ENCODE assay signal across 12 cellular contexts in the genomic region with DNA sequence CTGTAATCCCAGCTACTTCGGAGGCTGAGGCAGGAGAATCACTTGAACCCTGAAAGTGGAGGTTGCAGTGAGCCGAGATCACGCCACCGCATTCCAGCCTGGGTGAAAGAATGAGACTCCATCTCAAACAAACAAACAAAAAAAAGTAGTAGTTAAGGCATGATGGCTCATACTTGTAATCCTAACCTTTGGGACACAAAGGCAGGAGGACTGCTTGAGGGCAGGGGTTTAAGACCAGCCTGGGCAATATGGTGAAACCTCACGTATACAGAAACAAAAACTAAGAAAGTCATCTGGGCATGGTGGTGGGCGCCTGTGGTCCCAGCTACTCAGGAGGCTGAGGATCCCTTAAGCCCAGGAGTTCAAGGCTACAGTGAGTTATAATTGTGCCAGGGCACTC. TPM values are rescaled to one million over a fixed set of nuclear protein-coding genes. Genes with fewer than 3 reads are reported as not detected.
DNase-seq lines count a peak whose midpoint lies in the region; ATAC-seq and TF ChIP-seq lines count a peak whose summit lies in the region.
"Had no signal": no experiment of that assay in that cellular context is flagged by ENCODE, and none has a peak within 500 bp of the region (broad histone marks: within the 10 kb centered on the region; RNA-seq: fewer than 3 reads in every experiment).

No MANE protein-coding gene starts in this region.

- TF ChIP-seq CTCF in KMS-11 (conservative IDR thresholded peaks at IDR 0.05; ENCODE audit: low read depth, low read length) (no peak), chondrocyte (IDR thresholded peaks at IDR 0.05) (no peak), omental fat pad (IDR thresholded peaks at IDR 0.05) (no peak)

- no peaks in the 10 kb centered on the region for H3K9me3 Mint-ChIP-seq in CD8-positive, alpha-beta memory T cell
- no peaks in the 10 kb centered on the region for H3K9me3 Mint-ChIP-seq in activated naive CD8-positive, alpha-beta T cell treated with anti-CD3 and anti-CD28 coated beads for 36 hours
- no peaks in the 10 kb centered on the region for H3K9me3 Mint-ChIP-seq in naive thymus-derived CD8-positive, alpha-beta T cell
- no peaks in the 10 kb centered on the region for H3K9me3 Mint-ChIP-seq in chondrocyte (ENCODE audit: low read depth)
- H3K9me3 Mint-ChIP-seq: IgD-negative memory B cell had no signal

- peak overlapping the region in 5 of 8 donors; percentile 20 to 94 (median 40) for H3K27ac Mint-ChIP-seq in CD8-positive, alpha-beta memory T cell
- peak overlapping the region; percentile 68 for H3K27ac Mint-ChIP-seq in activated naive CD8-positive, alpha-beta T cell treated with anti-CD3 and anti-CD28 coated beads for 36 hours
- peak overlapping the region in 5 of 10 donors; percentile 40 to 89 (median 72) for H3K27ac Mint-ChIP-seq in naive thymus-derived CD8-positive, alpha-beta T cell
- H3K27ac Mint-ChIP-seq in chondrocyte (ENCODE audit: unreplicated experiment) = no peak overlapping the region

- POLR2A ChIA-PET in CD8-positive, alpha-beta memory T cell (lab: Charles Lee) = no interaction called here
- POLR2A ChIA-PET in naive thymus-derived CD8-positive, alpha-beta T cell (lab: Charles Lee) = interaction anchor here (0.6 kb wide), 1 partner anchor 31 kb away, joined by 4 read pairs; no protein-coding TSS in a partner anchor

- H3K4me2 ChIP-seq in KMS-11 = peak overlapping the region; percentile 87

- H3K4me3 ChIP-seq in CD8-positive, alpha-beta memory T cell (ENCODE audit: low read length) = no peak overlapping the region
- no peak overlapping the region for H3K4me3 ChIP-seq in KMS-11 (IDR thresholded peaks at IDR 0.05; ENCODE audit: insufficient read depth, low read depth, low read length)

- peaks cover 8% of the 10 kb centered on the region for H3K36me3 ChIP-seq in CD8-positive, alpha-beta memory T cell (ENCODE audit: insufficient read depth, low read length)
- H3K36me3 ChIP-seq in KMS-11 (ENCODE audit: insufficient read depth) = no peaks in the 10 kb centered on the region

- peaks cover 28 to 60% (median 44%) of the 10 kb centered on the region in 3 donors for H3K4me1 Mint-ChIP-seq in CD8-positive, alpha-beta memory T cell
- H3K4me1 Mint-ChIP-seq in activated naive CD8-positive, alpha-beta T cell treated with anti-CD3 and anti-CD28 coated beads for 36 hours = peaks cover 32% of the 10 kb centered on the region
- H3K4me1 Mint-ChIP-seq in naive thymus-derived CD8-positive, alpha-beta T cell = peaks cover 11 to 55% (median 38%) of the 10 kb centered on the region in 4 donors
- peaks cover 22% of the 10 kb centered on the region for H3K4me1 Mint-ChIP-seq in chondrocyte (ENCODE audit: low read depth)

- no peaks in the 10 kb centered on the region for H3K27me3 Mint-ChIP-seq in CD8-positive, alpha-beta memory T cell
- no peaks in the 10 kb centered on the region for H3K27me3 Mint-ChIP-seq in activated naive CD8-positive, alpha-beta T cell treated with anti-CD3 and anti-CD28 coated beads for 36 hours
- no peaks in the 10 kb centered on the region for H3K27me3 Mint-ChIP-seq in naive thymus-derived CD8-positive, alpha-beta T cell
- H3K27me3 Mint-ChIP-seq in chondrocyte (ENCODE audit: low read depth) = no peaks in the 10 kb centered on the region
- H3K27me3 Mint-ChIP-seq: IgD-negative memory B cell had no signal

- H2AFZ ChIP-seq in KMS-11 (ENCODE audit: low read depth) = no peak overlapping the region

- H3K36me3 Mint-ChIP-seq in CD8-positive, alpha-beta memory T cell = peaks cover 0 to 32% (median 3%) of the 10 kb centered on the region in 3 donors
- H3K36me3 Mint-ChIP-seq in activated naive CD8-positive, alpha-beta T cell treated with anti-CD3 and anti-CD28 coated beads for 36 hours = peaks cover 42% of the 10 kb centered on the region
- H3K36me3 Mint-ChIP-seq in naive thymus-derived CD8-positive, alpha-beta T cell = peaks cover 0 to 23% (median 0%) of the 10 kb centered on the region in 3 donors
- no peaks in the 10 kb centered on the region for H3K36me3 Mint-ChIP-seq in chondrocyte (ENCODE audit: low read depth)

- peak overlapping the region; percentile 96; the same call in 1 of the 2 replicates for H3K9ac ChIP-seq in KMS-11

- CTCF ChIA-PET in CD8-positive, alpha-beta memory T cell (lab: Charles Lee) = interaction anchor here (1.5 kb wide), 1 partner anchor 50 kb away, joined by 4 read pairs; no protein-coding TSS in a partner anchor

- H3K4me3 Mint-ChIP-seq in CD8-positive, alpha-beta memory T cell = peak overlapping the region; percentile 41 to 94 (median 78)
- H3K4me3 Mint-ChIP-seq in activated naive CD8-positive, alpha-beta T cell treated with anti-CD3 and anti-CD28 coated beads for 36 hours = peak overlapping the region; percentile 98
- H3K4me3 Mint-ChIP-seq in naive thymus-derived CD8-positive, alpha-beta T cell = peak overlapping the region in 9 of 10 donors; percentile 19 to 88 (median 62)
- no peak overlapping the region for H3K4me3 Mint-ChIP-seq in chondrocyte (ENCODE audit: unreplicated experiment)

- no peaks in the 10 kb centered on the region for H3K27me3 ChIP-seq in CD8-positive, alpha-beta memory T cell (ENCODE audit: insufficient read depth, low read length, poor library complexity, severe bottlenecking)
- H3K27me3 ChIP-seq in KMS-11 (ENCODE audit: insufficient read depth, low read depth) = no peaks in the 10 kb centered on the region

- no peak overlapping the region for H3K27ac ChIP-seq in CD8-positive, alpha-beta memory T cell (ENCODE audit: low read depth, low read length)
- no peak overlapping the region for H3K27ac ChIP-seq in KMS-11

- peaks cover 28% of the 10 kb centered on the region for H3K4me1 ChIP-seq in CD8-positive, alpha-beta memory T cell (ENCODE audit: insufficient read depth, low read length)
- peaks cover 46% of the 10 kb centered on the region for H3K4me1 ChIP-seq in KMS-11 (ENCODE audit: low read depth, poor library complexity, severe bottlenecking)

- no peak for DNase-seq in CD8-positive, alpha-beta memory T cell
- DNase-seq in activated naive CD8-positive, alpha-beta T cell treated with anti-CD3 and anti-CD28 coated beads for 36 hours = no peak
- no peak for DNase-seq in naive thymus-derived CD8-positive, alpha-beta T cell
- DNase-seq in chondrocyte (ENCODE audit: low spot score) = no peak
- no peak for DNase-seq in ecto neural progenitor cell (ENCODE audit: low spot score)
- no peak for DNase-seq in cerebellar nuclear complex (lab: John Stamatoyannopoulos, UW)
- DNase-seq in omental fat pad (ENCODE audit: low spot score) = no peak
- DNase-seq: DMS79, left cardiac atrium, NCI-H526 had no signal

- H4K20me1 ChIP-seq in KMS-11 (ENCODE audit: insufficient read depth) = peaks cover 22% of the 10 kb centered on the region

- ATAC-seq in naive thymus-derived CD8-positive, alpha-beta T cell = no peak
- ATAC-seq in omental fat pad (ENCODE audit: low FRiP score) = no peak
- ATAC-seq: left cardiac atrium had no signal

- peaks cover 67% of the 10 kb centered on the region for H3K79me2 ChIP-seq in KMS-11 (ENCODE audit: insufficient read depth, low read depth)

- H3K9me3 ChIP-seq in CD8-positive, alpha-beta memory T cell (ENCODE audit: low read length) = no peaks in the 10 kb centered on the region

RNA-seq across cellular contexts. Expression of gene DNMT1, which starts 1.8 kb away (rescaled TPM):
- total RNA-seq in CD8-positive, alpha-beta memory T cell = 100 to 1,000 TPM; 307 to 325 TPM
- 142 TPM for polyA plus RNA-seq in CD8-positive, alpha-beta memory T cell
- total RNA-seq in activated naive CD8-positive, alpha-beta T cell treated with anti-CD3 and anti-CD28 coated beads for 36 hours = 100 to 1,000 TPM; 337 to 352 TPM
- total RNA-seq in naive thymus-derived CD8-positive, alpha-beta T cell = 100 to 1,000 TPM; 228 to 231 TPM
- 100 to 1,000 TPM in 2 of 3 donors, 10 to 100 TPM in 1; 93.7 to 146 (median 142) TPM for polyA plus RNA-seq in naive thymus-derived CD8-positive, alpha-beta T cell
- total RNA-seq in chondrocyte = 46.1 to 90.2 TPM (median 47.8 TPM) in 3 replicates
- total RNA-seq in omental fat pad = 10 to 100 TPM; 38.4 to 84.7 (median 50.2) TPM

RNA-seq across cellular contexts. Expression of gene S1PR2, which starts 38.2 kb away (rescaled TPM):
- 10 to 100 TPM; 18.4 to 19.9 TPM for total RNA-seq in CD8-positive, alpha-beta memory T cell
- polyA plus RNA-seq in CD8-positive, alpha-beta memory T cell = 2.2 TPM
- 1 to 10 TPM; 7.7 to 7.9 TPM for total RNA-seq in activated naive CD8-positive, alpha-beta T cell treated with anti-CD3 and anti-CD28 coated beads for 36 hours
- total RNA-seq in naive thymus-derived CD8-positive, alpha-beta T cell = 1 to 10 TPM; 3.0 TPM
- under 1 TPM; 0.18 to 0.60 (median 0.48) TPM for polyA plus RNA-seq in naive thymus-derived CD8-positive, alpha-beta T cell
- 4.7 to 13.4 TPM (median 12.0 TPM) in 3 replicates for total RNA-seq in chondrocyte
- total RNA-seq in omental fat pad = 10 to 100 TPM; 15.1 to 16.8 (median 15.9) TPM

RNA-seq across cellular contexts. Expression of gene MRPL4, which starts 59.1 kb away (rescaled TPM):
- 100 to 1,000 TPM; 149 to 152 TPM for total RNA-seq in CD8-positive, alpha-beta memory T cell
- 42.8 TPM for polyA plus RNA-seq in CD8-positive, alpha-beta memory T cell
- 100 to 1,000 TPM; 179 to 182 TPM for total RNA-seq in activated naive CD8-positive, alpha-beta T cell treated with anti-CD3 and anti-CD28 coated beads for 36 hours
- 10 to 100 TPM; 47.9 to 50.8 TPM for total RNA-seq in naive thymus-derived CD8-positive, alpha-beta T cell
- 10 to 100 TPM; 25.3 to 50.6 (median 31.3) TPM for polyA plus RNA-seq in naive thymus-derived CD8-positive, alpha-beta T cell
- total RNA-seq in chondrocyte = 39.4 to 46.1 TPM (median 39.6 TPM) in 3 replicates
- total RNA-seq in omental fat pad = 10 to 100 TPM; 44.6 to 73.3 (median 65.7) TPM
